ENCODE assay signal across 8 cellular contexts in the genomic region with DNA sequence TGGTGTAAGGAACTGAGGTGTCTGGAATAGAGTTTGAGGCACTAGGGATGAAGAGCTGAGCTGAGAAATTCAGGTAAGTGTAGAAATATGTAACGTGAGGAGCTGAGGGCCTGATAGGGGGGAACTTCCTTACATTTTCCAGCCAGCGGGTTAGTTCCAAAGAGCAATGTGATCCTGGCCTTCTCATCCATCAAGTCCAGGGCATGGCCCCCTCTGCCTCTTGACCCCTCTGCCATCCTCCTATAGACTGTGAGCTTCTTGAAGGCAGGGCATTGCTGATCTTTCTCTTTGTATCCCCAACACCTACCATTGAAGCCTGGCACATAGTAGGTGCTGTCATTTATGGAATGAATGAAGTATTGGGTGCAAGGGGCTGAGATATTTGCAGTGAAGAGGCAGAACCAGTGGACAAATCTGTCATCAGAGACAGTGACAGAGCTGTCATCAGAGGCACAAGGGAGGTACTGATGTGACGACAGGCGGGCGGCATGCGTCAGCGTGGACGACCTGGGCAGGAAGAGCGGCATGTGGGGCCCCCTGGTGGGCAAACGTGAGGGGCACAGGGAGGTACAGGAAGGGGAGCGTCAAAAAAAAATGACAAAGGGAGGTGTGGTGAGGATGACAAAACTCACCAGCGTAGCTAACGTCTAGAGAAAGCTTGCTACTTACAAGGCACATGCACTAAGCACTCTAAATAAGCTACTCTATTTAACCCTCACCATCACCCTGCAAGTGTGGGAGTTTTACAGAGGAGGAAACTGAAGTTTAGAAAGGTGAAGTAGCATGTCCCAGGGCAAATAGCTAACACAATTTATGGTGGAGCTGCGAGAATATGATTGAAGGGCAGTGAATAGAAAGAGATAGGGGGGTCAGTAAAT. TPM values are rescaled to one million over a fixed set of nuclear protein-coding genes. Genes with fewer than 3 reads are reported as not detected.
DNase-seq lines count a peak whose midpoint lies in the region; ATAC-seq and TF ChIP-seq lines count a peak whose summit lies in the region.

No MANE protein-coding gene starts in this region.

- peaks cover 21 to 44% (median 23%) of the 10 kb centered on the region in 3 donors for H3K4me1 Mint-ChIP-seq in CD8-positive, alpha-beta memory T cell
- peaks cover 21 to 27% of the 10 kb centered on the region in 2 donors for H3K4me1 Mint-ChIP-seq in natural killer cell treated with Interleukin-12 subunit alpha and Interleukin-12 subunit beta and Interleukin-15 and Interleukin-18, amount 100 ng/mL, for 72 hours (ENCODE audit: low read depth in 2 of 2)
- H3K4me1 Mint-ChIP-seq in stimulated activated memory B cell treated with anti-CD40 and anti-IgM and Interleukin-4, amounts not matched to agents 10 μg/mL and 1 μg/mL and 100 μg/mL, for 72 hours, result peaks cover 18% of the 10 kb centered on the region

- peak; percentile 97 for TF ChIP-seq CTCF in OCI-LY1 (IDR thresholded peaks at IDR 0.05; ENCODE audit: low read length)
- peak; percentile 93 for TF ChIP-seq CTCF in epithelial cell of proximal tubule (conservative IDR thresholded peaks at IDR 0.05; ENCODE audit: low read depth, low read length)

- H4K20me1 ChIP-seq in OCI-LY1 (ENCODE audit: insufficient read depth, low read length), result no peaks in the 10 kb centered on the region

- no peak overlapping the region for H3K27ac ChIP-seq in CD8-positive, alpha-beta memory T cell (ENCODE audit: low read depth, low read length)
- no peak overlapping the region for H3K27ac ChIP-seq in OCI-LY1 (ENCODE audit: low read depth, low read length, poor library complexity, severe bottlenecking)

- POLR2A ChIA-PET in CD8-positive, alpha-beta memory T cell (lab: Charles Lee), result interaction anchor here (0.9 to 2.1 kb wide), 4 partner anchors 9 to 107 kb away, joined by 3 to 16 read pairs (median 5); a partner anchor contains a TSS

- ATAC-seq in GM19455 (IDR thresholded peaks at IDR 0.05; ENCODE audit: unreplicated experiment), result peak; percentile 81
- peak; percentile 86 for ATAC-seq in HG03565 (IDR thresholded peaks at IDR 0.05; ENCODE audit: unreplicated experiment)
- ATAC-seq in natural killer cell treated with Interleukin-12 subunit alpha and Interleukin-12 subunit beta and Interleukin-15 and Interleukin-18, amount 100 ng/mL, for 72 hours, result peak; percentile 96
- peak; percentile 95 for ATAC-seq in stimulated activated memory B cell treated with anti-CD40 and anti-IgM and Interleukin-4, amounts not matched to agents 10 μg/mL and 1 μg/mL and 100 μg/mL, for 72 hours

- no peaks in the 10 kb centered on the region for H3K9me3 Mint-ChIP-seq in CD8-positive, alpha-beta memory T cell
- no peaks in the 10 kb centered on the region for H3K9me3 Mint-ChIP-seq in natural killer cell treated with Interleukin-12 subunit alpha and Interleukin-12 subunit beta and Interleukin-15 and Interleukin-18, amount 100 ng/mL, for 72 hours
- no peaks in the 10 kb centered on the region for H3K9me3 Mint-ChIP-seq in stimulated activated memory B cell treated with anti-CD40 and anti-IgM and Interleukin-4, amounts not matched to agents 10 μg/mL and 1 μg/mL and 100 μg/mL, for 72 hours

- no peak overlapping the region for H3K4me3 ChIP-seq in CD8-positive, alpha-beta memory T cell (ENCODE audit: low read length)
- H3K4me3 ChIP-seq in OCI-LY1 (ENCODE audit: low read depth, low read length, poor library complexity, severe bottlenecking), result no peak overlapping the region
- H3K4me3 ChIP-seq in epithelial cell of proximal tubule (ENCODE audit: low read depth, low read length), result no peak overlapping the region

- peaks cover 0 to 3% of the 10 kb centered on the region in 2 donors for H3K27me3 Mint-ChIP-seq in CD8-positive, alpha-beta memory T cell
- H3K27me3 Mint-ChIP-seq in natural killer cell treated with Interleukin-12 subunit alpha and Interleukin-12 subunit beta and Interleukin-15 and Interleukin-18, amount 100 ng/mL, for 72 hours, result peaks cover 6 to 11% of the 10 kb centered on the region in 2 donors
- H3K27me3 Mint-ChIP-seq in stimulated activated memory B cell treated with anti-CD40 and anti-IgM and Interleukin-4, amounts not matched to agents 10 μg/mL and 1 μg/mL and 100 μg/mL, for 72 hours, result no peaks in the 10 kb centered on the region

- H2AFZ ChIP-seq in OCI-LY1 (ENCODE audit: low read length), result peak overlapping the region; percentile 18; the same call in 1 of the 2 replicates

- peaks cover 0 to 2% (median 0%) of the 10 kb centered on the region in 3 donors for H3K36me3 Mint-ChIP-seq in CD8-positive, alpha-beta memory T cell
- no peaks in the 10 kb centered on the region for H3K36me3 Mint-ChIP-seq in natural killer cell treated with Interleukin-12 subunit alpha and Interleukin-12 subunit beta and Interleukin-15 and Interleukin-18, amount 100 ng/mL, for 72 hours
- no peaks in the 10 kb centered on the region for H3K36me3 Mint-ChIP-seq in stimulated activated memory B cell treated with anti-CD40 and anti-IgM and Interleukin-4, amounts not matched to agents 10 μg/mL and 1 μg/mL and 100 μg/mL, for 72 hours

- DNase-seq in CD8-positive, alpha-beta memory T cell, result peak; percentile 87 to 96 (median 93)
- DNase-seq in activated T-cell treated with anti-CD3 and anti-CD28 coated beads for 1 hour (ENCODE audit: low read depth) (peak; percentile 92), epithelial cell of proximal tubule (ENCODE audit: low read depth) (no peak)
- peak; percentile 91 for DNase-seq in natural killer cell treated with Interleukin-12 subunit alpha and Interleukin-12 subunit beta and Interleukin-15 and Interleukin-18, amount 100 ng/mL, for 72 hours (ENCODE audit: low spot score)

- no peak overlapping the region for H3K9ac ChIP-seq in OCI-LY1 (ENCODE audit: low read length)

- H3K79me2 ChIP-seq in OCI-LY1 (ENCODE audit: insufficient read depth, low read length), result no peaks in the 10 kb centered on the region

- no peaks in the 10 kb centered on the region for H3F3A ChIP-seq in OCI-LY1 (ENCODE audit: insufficient read depth, low read length)

- peaks cover 28% of the 10 kb centered on the region for H3K4me1 ChIP-seq in CD8-positive, alpha-beta memory T cell (ENCODE audit: insufficient read depth, low read length)
- peaks cover 14% of the 10 kb centered on the region for H3K4me1 ChIP-seq in OCI-LY1 (ENCODE audit: insufficient read depth, low read length, severe bottlenecking)

- H3K4me3 Mint-ChIP-seq in CD8-positive, alpha-beta memory T cell, result peak overlapping the region in 1 of 7 donors; percentile 7
- H3K4me3 Mint-ChIP-seq in natural killer cell treated with Interleukin-12 subunit alpha and Interleukin-12 subunit beta and Interleukin-15 and Interleukin-18, amount 100 ng/mL, for 72 hours, result peak overlapping the region; percentile 3
- no peak overlapping the region for H3K4me3 Mint-ChIP-seq in stimulated activated memory B cell treated with anti-CD40 and anti-IgM and Interleukin-4, amounts not matched to agents 10 μg/mL and 1 μg/mL and 100 μg/mL, for 72 hours

- peak overlapping the region; percentile 15 for H3K4me2 ChIP-seq in OCI-LY1 (ENCODE audit: low read length)

- H3K9me2 ChIP-seq in OCI-LY1 (ENCODE audit: low read depth, low read length), result no peaks in the 10 kb centered on the region

- CTCF ChIA-PET in CD8-positive, alpha-beta memory T cell (lab: Charles Lee), result interaction anchor here (0.6 to 8.3 kb wide), 60 partner anchors 11 to 783 kb away, joined by 3 to 289 read pairs (median 4); a partner anchor contains a TSS

- no peaks in the 10 kb centered on the region for H3K27me3 ChIP-seq in CD8-positive, alpha-beta memory T cell (ENCODE audit: insufficient read depth, low read length, poor library complexity, severe bottlenecking)
- H3K27me3 ChIP-seq in OCI-LY1 (ENCODE audit: insufficient read depth, low read length), result no peaks in the 10 kb centered on the region

- peak overlapping the region; percentile 51 to 97 (median 86) for H3K27ac Mint-ChIP-seq in CD8-positive, alpha-beta memory T cell
- peak overlapping the region in 1 of 2 donors; percentile 28 for H3K27ac Mint-ChIP-seq in natural killer cell treated with Interleukin-12 subunit alpha and Interleukin-12 subunit beta and Interleukin-15 and Interleukin-18, amount 100 ng/mL, for 72 hours
- H3K27ac Mint-ChIP-seq in stimulated activated memory B cell treated with anti-CD40 and anti-IgM and Interleukin-4, amounts not matched to agents 10 μg/mL and 1 μg/mL and 100 μg/mL, for 72 hours, result peak overlapping the region; percentile 3

- H3K9me3 ChIP-seq in CD8-positive, alpha-beta memory T cell (ENCODE audit: low read length), result no peaks in the 10 kb centered on the region
- H3K9me3 ChIP-seq in OCI-LY1 (ENCODE audit: low read length), result no peaks in the 10 kb centered on the region

- no peaks in the 10 kb centered on the region for H3K36me3 ChIP-seq in CD8-positive, alpha-beta memory T cell (ENCODE audit: insufficient read depth, low read length)
- no peaks in the 10 kb centered on the region for H3K36me3 ChIP-seq in OCI-LY1 (ENCODE audit: insufficient read depth, low read length)

RNA-seq across cellular contexts. Expression of a gene that starts 5.2 kb away (rescaled TPM):
- total RNA-seq in CD8-positive, alpha-beta memory T cell, result 10 to 100 TPM; 17.3 to 17.5 TPM
- 8.1 TPM for polyA plus RNA-seq in CD8-positive, alpha-beta memory T cell
- total RNA-seq in epithelial cell of proximal tubule, result 15.2 and 17.0 TPM in 2 replicates
- total RNA-seq in natural killer cell treated with Interleukin-12 subunit alpha and Interleukin-12 subunit beta and Interleukin-15 and Interleukin-18, amount 100 ng/mL, for 72 hours, result 10 to 100 TPM in 1 of 2 donors, 1 to 10 TPM in 1; 6.9 to 15.3 TPM

RNA-seq across cellular contexts. Expression of a gene that starts 31.4 kb away (rescaled TPM):
- 1 to 10 TPM; 1.2 to 1.6 TPM for total RNA-seq in CD8-positive, alpha-beta memory T cell
- polyA plus RNA-seq in CD8-positive, alpha-beta memory T cell, result not detected
- total RNA-seq in epithelial cell of proximal tubule, result 406 and 970 TPM in 2 replicates
- not detected for total RNA-seq in natural killer cell treated with Interleukin-12 subunit alpha and Interleukin-12 subunit beta and Interleukin-15 and Interleukin-18, amount 100 ng/mL, for 72 hours

Comparison
In these comparisons a context has a peak if more than half of its experiments do, and no peak if none do; other contexts are left out.
1. RNA of a gene that starts 31.4 kb away (total RNA-seq): 406 to 970 TPM in epithelial cell of proximal tubule; 1.2 to 1.6 TPM in CD8-positive, alpha-beta memory T cell and not detected in natural killer cell treated with Interleukin-12 subunit alpha and Interleukin-12 subunit beta and Interleukin-15 and Interleukin-18, amount 100 ng/mL, for 72 hours; every median in the first group is over 100 times any median in the second.
2. Peak in every context shown above with its lines, with median percentiles within 50 percentile points of each other: ATAC-seq.